ENCODE assay signal across 8 cellular contexts in the genomic region with DNA sequence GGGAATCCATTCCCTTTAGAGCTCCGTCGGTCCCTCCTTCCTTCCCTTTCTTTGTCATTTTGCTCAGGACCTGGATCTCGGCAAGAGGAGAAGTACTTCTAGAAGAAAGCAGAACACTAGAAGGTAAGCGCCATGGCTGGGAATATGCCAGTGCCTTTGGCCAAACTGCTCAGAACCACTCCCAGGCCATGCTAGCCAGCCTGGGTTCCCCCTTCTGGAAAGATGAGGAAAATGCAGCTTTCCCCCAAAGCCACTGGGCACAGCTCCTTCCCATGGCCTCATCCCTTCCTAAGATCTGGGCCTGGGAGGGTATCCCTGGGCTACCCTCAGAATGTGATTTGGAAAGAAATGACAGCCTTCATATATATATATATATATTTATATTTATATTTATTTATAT. TPM values are rescaled to one million over a fixed set of nuclear protein-coding genes. Genes with fewer than 3 reads are reported as not detected.
DNase-seq lines count a peak whose midpoint lies in the region; ATAC-seq lines count a peak whose summit lies in the region.

No MANE protein-coding gene starts in this region.

- DNase-seq in Right ventricle myocardium inferior (ENCODE audit: missing footprints) = no peak
- DNase-seq in cardiac septum (ENCODE audit: low spot score) = no peak
- DNase-seq in SJSA1 (ENCODE audit: low read depth in 1 of 2, low spot score in 2 of 2) = peak; percentile 36 to 56
- peak; percentile 67 for DNase-seq in Right ventricle myocardium superior
- peak; percentile 45 for DNase-seq in stromal cell of bone marrow (ENCODE audit: low read depth)
- no peak for DNase-seq in stimulated activated CD4-positive, alpha-beta T cell treated with anti-CD3 and anti-CD28 coated beads, Interleukin-12 subunit alpha, Interleukin-12 subunit beta, amount 100 ng/mL, for 4 hours
- DNase-seq in activated T-helper 1 cell treated with anti-CD3 and anti-CD28 coated beads, Interleukin-12 subunit alpha, Interleukin-12 subunit beta, Interleukin-2, Interleukin-4 antibody, amounts not matched to agents 30 ng/mL and 10 ng/mL and 1 ng/mL, durations not matched to agents 14 hours and 24 hours and 36 hours (ENCODE audit: low spot score) = no peak
- DNase-seq in activated CD4-positive, alpha-beta T cell treated with anti-CD3 and anti-CD28 coated beads, Interleukin-2, amount 10 ng/mL, durations not matched to agents 7 days and 5 days = no peak

- no peak overlapping the region for H3K4me3 Mint-ChIP-seq in activated T-helper 1 cell treated with anti-CD3 and anti-CD28 coated beads, Interleukin-12 subunit alpha, Interleukin-12 subunit beta, Interleukin-2, Interleukin-4 antibody, amounts not matched to agents 30 ng/mL and 10 ng/mL and 1 ng/mL, durations not matched to agents 14 hours and 24 hours and 36 hours
- H3K4me3 Mint-ChIP-seq in activated CD4-positive, alpha-beta T cell treated with anti-CD3 and anti-CD28 coated beads, Interleukin-2, amount 10 ng/mL, durations not matched to agents 7 days and 5 days = no peak overlapping the region

- no peaks in the 10 kb centered on the region for H3K9me3 ChIP-seq in SJSA1 (replicated peaks)

- H3K27ac Mint-ChIP-seq in activated T-helper 1 cell treated with anti-CD3 and anti-CD28 coated beads, Interleukin-12 subunit alpha, Interleukin-12 subunit beta, Interleukin-2, Interleukin-4 antibody, amounts not matched to agents 30 ng/mL and 10 ng/mL and 1 ng/mL, durations not matched to agents 14 hours and 24 hours and 36 hours = no peak overlapping the region
- no peak overlapping the region for H3K27ac Mint-ChIP-seq in activated CD4-positive, alpha-beta T cell treated with anti-CD3 and anti-CD28 coated beads, Interleukin-2, amount 10 ng/mL, durations not matched to agents 7 days and 5 days

- no peak overlapping the region for H3K4me3 ChIP-seq in SJSA1

- no peak overlapping the region for H3K27ac ChIP-seq in SJSA1

- H3K36me3 Mint-ChIP-seq in activated T-helper 1 cell treated with anti-CD3 and anti-CD28 coated beads, Interleukin-12 subunit alpha, Interleukin-12 subunit beta, Interleukin-2, Interleukin-4 antibody, amounts not matched to agents 30 ng/mL and 10 ng/mL and 1 ng/mL, durations not matched to agents 14 hours and 24 hours and 36 hours (ENCODE audit: low read depth) = no peaks in the 10 kb centered on the region
- peaks cover 2% of the 10 kb centered on the region for H3K36me3 Mint-ChIP-seq in activated CD4-positive, alpha-beta T cell treated with anti-CD3 and anti-CD28 coated beads, Interleukin-2, amount 10 ng/mL, durations not matched to agents 7 days and 5 days (ENCODE audit: low read depth)

- CTCF ChIA-PET in activated CD4-positive, alpha-beta T cell treated with anti-CD3 and anti-CD28 coated beads, Interleukin-2, amount 10 ng/mL, durations not matched to agents 7 days and 5 days (lab: Charles Lee) = interaction anchor here (1.3 to 1.4 kb wide), 3 partner anchors 10 to 138 kb away, joined by 3 to 4 read pairs (median 3); no protein-coding TSS in a partner anchor

- no peaks in the 10 kb centered on the region for H3K36me3 ChIP-seq in SJSA1

- ATAC-seq in Right ventricle myocardium inferior (peak; percentile 82), Right ventricle myocardium superior (ENCODE audit: poor library complexity) (peak; percentile 69)

- 0 out of 2 replicates have a peak, but pooled peaks cover 2% of the 10 kb centered on the region for H3K27me3 ChIP-seq in SJSA1 (replicated peaks)

- H3K27me3 Mint-ChIP-seq in activated T-helper 1 cell treated with anti-CD3 and anti-CD28 coated beads, Interleukin-12 subunit alpha, Interleukin-12 subunit beta, Interleukin-2, Interleukin-4 antibody, amounts not matched to agents 30 ng/mL and 10 ng/mL and 1 ng/mL, durations not matched to agents 14 hours and 24 hours and 36 hours (ENCODE audit: insufficient read depth) = peaks cover 51% of the 10 kb centered on the region
- H3K27me3 Mint-ChIP-seq in activated CD4-positive, alpha-beta T cell treated with anti-CD3 and anti-CD28 coated beads, Interleukin-2, amount 10 ng/mL, durations not matched to agents 7 days and 5 days = peaks cover 44% of the 10 kb centered on the region

- intact Hi-C loops in Right ventricle myocardium inferior (cut with DNase I) = loop anchor here (2.0 kb wide), 1 partner anchor 139 kb away; no protein-coding TSS in a partner anchor
- intact Hi-C loops in cardiac septum (cut with DNase I) = loop anchor here (2.0 kb wide), 2 partner anchors 91 to 139 kb away; no protein-coding TSS in a partner anchor
- intact Hi-C loops in Right ventricle myocardium superior (cut with DNase I) = loop anchor here (5.0 kb wide), 1 partner anchor 93 kb away; no protein-coding TSS in a partner anchor
- intact Hi-C loops in activated T-helper 1 cell treated with anti-CD3 and anti-CD28 coated beads, Interleukin-12 subunit alpha, Interleukin-12 subunit beta, Interleukin-2, Interleukin-4 antibody, amounts not matched to agents 30 ng/mL and 10 ng/mL and 1 ng/mL, durations not matched to agents 14 hours and 24 hours and 36 hours (cut with micrococcal nuclease) = loop anchor here (5.0 to 10.0 kb wide), 2 partner anchors 325 to 737 kb away; no protein-coding TSS in a partner anchor

- POLR2A ChIA-PET in activated CD4-positive, alpha-beta T cell treated with anti-CD3 and anti-CD28 coated beads, Interleukin-2, amount 10 ng/mL, durations not matched to agents 7 days and 5 days (lab: Charles Lee) = interaction anchor here (0.6 kb wide), 1 partner anchor 19 kb away, joined by 3 read pairs; no protein-coding TSS in a partner anchor

- H3K4me1 ChIP-seq in SJSA1 (replicated peaks) = peaks cover 14% of the 10 kb centered on the region

- H3K4me1 Mint-ChIP-seq in activated T-helper 1 cell treated with anti-CD3 and anti-CD28 coated beads, Interleukin-12 subunit alpha, Interleukin-12 subunit beta, Interleukin-2, Interleukin-4 antibody, amounts not matched to agents 30 ng/mL and 10 ng/mL and 1 ng/mL, durations not matched to agents 14 hours and 24 hours and 36 hours (ENCODE audit: low read depth) = peaks cover 9% of the 10 kb centered on the region
- peaks cover 7% of the 10 kb centered on the region for H3K4me1 Mint-ChIP-seq in activated CD4-positive, alpha-beta T cell treated with anti-CD3 and anti-CD28 coated beads, Interleukin-2, amount 10 ng/mL, durations not matched to agents 7 days and 5 days

- H3K9me3 Mint-ChIP-seq in activated T-helper 1 cell treated with anti-CD3 and anti-CD28 coated beads, Interleukin-12 subunit alpha, Interleukin-12 subunit beta, Interleukin-2, Interleukin-4 antibody, amounts not matched to agents 30 ng/mL and 10 ng/mL and 1 ng/mL, durations not matched to agents 14 hours and 24 hours and 36 hours = no peaks in the 10 kb centered on the region
- no peaks in the 10 kb centered on the region for H3K9me3 Mint-ChIP-seq in activated CD4-positive, alpha-beta T cell treated with anti-CD3 and anti-CD28 coated beads, Interleukin-2, amount 10 ng/mL, durations not matched to agents 7 days and 5 days

RNA-seq across cellular contexts. Expression of gene ISL2, which starts 6.3 kb away (rescaled TPM):
- total RNA-seq in Right ventricle myocardium inferior = not detected
- total RNA-seq in cardiac septum = not detected
- total RNA-seq in SJSA1 (2014; rRNA removed; shearing (Covaris generic)) = 3.0 and 4.0 TPM in 2 replicates
- not detected for total RNA-seq in Right ventricle myocardium superior
- 1.3 TPM in 2 replicates for total RNA-seq in activated T-helper 1 cell treated with anti-CD3 and anti-CD28 coated beads, Interleukin-12 subunit alpha, Interleukin-12 subunit beta, Interleukin-2, Interleukin-4 antibody, amounts not matched to agents 30 ng/mL and 10 ng/mL and 1 ng/mL, durations not matched to agents 14 hours and 24 hours and 36 hours
- under 1 TPM; 0.54 to 0.82 TPM for total RNA-seq in activated CD4-positive, alpha-beta T cell treated with anti-CD3 and anti-CD28 coated beads, Interleukin-2, amount 10 ng/mL, durations not matched to agents 7 days and 5 days

RNA-seq across cellular contexts. Expression of gene ETFA, which starts 19.0 kb away (rescaled TPM):
- total RNA-seq in Right ventricle myocardium inferior (498 TPM), cardiac septum (351 TPM), Right ventricle myocardium superior (539 TPM)
- 125 and 203 TPM in 2 replicates for total RNA-seq in SJSA1 (2014; rRNA removed; shearing (Covaris generic))
- 129 and 133 TPM in 2 replicates for total RNA-seq in activated T-helper 1 cell treated with anti-CD3 and anti-CD28 coated beads, Interleukin-12 subunit alpha, Interleukin-12 subunit beta, Interleukin-2, Interleukin-4 antibody, amounts not matched to agents 30 ng/mL and 10 ng/mL and 1 ng/mL, durations not matched to agents 14 hours and 24 hours and 36 hours
- 10 to 100 TPM; 81.6 to 82.9 TPM for total RNA-seq in activated CD4-positive, alpha-beta T cell treated with anti-CD3 and anti-CD28 coated beads, Interleukin-2, amount 10 ng/mL, durations not matched to agents 7 days and 5 days

Comparison
In these comparisons a context has a peak if more than half of its experiments do, and no peak if none do; other contexts are left out.
1. DNase-seq: peak in SJSA1 (2 of 2), Right ventricle myocardium superior (single experiment) and stromal cell of bone marrow (single experiment); none in Right ventricle myocardium inferior (single experiment), cardiac septum (single experiment), stimulated activated CD4-positive, alpha-beta T cell treated with anti-CD3 and anti-CD28 coated beads, Interleukin-12 subunit alpha, Interleukin-12 subunit beta, amount 100 ng/mL, for 4 hours (single experiment), activated T-helper 1 cell treated with anti-CD3 and anti-CD28 coated beads, Interleukin-12 subunit alpha, Interleukin-12 subunit beta, Interleukin-2, Interleukin-4 antibody, amounts not matched to agents 30 ng/mL and 10 ng/mL and 1 ng/mL, durations not matched to agents 14 hours and 24 hours and 36 hours (single experiment) and activated CD4-positive, alpha-beta T cell treated with anti-CD3 and anti-CD28 coated beads, Interleukin-2, amount 10 ng/mL, durations not matched to agents 7 days and 5 days (single experiment).